22 cellular contexts compared by ENCODE assay signal in the genomic region with DNA sequence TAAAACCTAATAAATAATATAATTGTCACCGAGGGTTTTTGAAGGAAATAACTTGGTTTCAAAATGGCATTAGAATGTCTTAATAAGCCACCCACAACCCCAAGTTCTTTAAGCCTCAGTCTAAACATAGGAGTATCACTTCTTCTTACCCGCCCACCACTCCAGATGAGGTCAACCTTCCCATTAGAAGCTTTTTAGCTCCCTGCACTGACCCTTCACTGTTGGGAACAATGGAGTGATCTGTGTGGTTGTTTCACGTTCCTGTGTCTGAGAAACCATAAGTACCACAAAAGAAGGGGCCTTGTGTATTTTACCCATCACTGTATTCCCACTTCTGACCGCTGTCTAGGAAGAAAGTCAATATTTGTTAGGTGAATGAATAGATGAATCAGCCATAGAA.
DNase-seq lines count a peak whose midpoint lies in the region; ATAC-seq and TF ChIP-seq lines count a peak whose summit lies in the region.
"Had no signal": no experiment of that assay in that cellular context is flagged by ENCODE, and none has a peak within 500 bp of the region (broad histone marks: within the 10 kb centered on the region; RNA-seq: fewer than 3 reads in every experiment).

No MANE protein-coding gene starts in this region.

- H3K23ac ChIP-seq in trophoblast cell (ENCODE audit: low read length), result no peak overlapping the region

- no peak overlapping the region for H2AK5ac ChIP-seq in trophoblast cell (ENCODE audit: low read length)

- no peak overlapping the region for H3K4me2 ChIP-seq in trophoblast cell (ENCODE audit: low read length)
- H3K4me2 ChIP-seq: SK-N-SH had no signal

- no peak overlapping the region for H3K4me3 ChIP-seq in trophoblast cell (ENCODE audit: low read depth, low read length)
- H3K4me3 ChIP-seq: GM23338, MG63 had no signal

- H3K27ac ChIP-seq in trophoblast cell (ENCODE audit: low read depth, low read length), result no peak overlapping the region
- H3K27ac ChIP-seq: 22Rv1 had no signal

- no peak overlapping the region for H4K8ac ChIP-seq in trophoblast cell (ENCODE audit: low read depth, low read length)

- no peak overlapping the region for H3K18ac ChIP-seq in trophoblast cell (ENCODE audit: low read length)

- peak overlapping the region; percentile 44 for H2BK5ac ChIP-seq in trophoblast cell (ENCODE audit: low read depth, low read length, poor library complexity)

- DNase-seq in NCI-H1417 (lab: John Stamatoyannopoulos, UW) (peak in 2 of 3 experiments; percentile 16 to 45), NCI-H1417 treated with DMSO at 0.1 percent for 48 hours (lab: John Stamatoyannopoulos, UW) (no peak), GM20000 (ENCODE audit: low spot score) (peak; percentile 10), NCI-H69 (lab: John Stamatoyannopoulos, UW) (peak; percentile 17), trophoblast cell (no peak), RKO (ENCODE audit: low spot score) (no peak), globus pallidus (ENCODE audit: low spot score) (no peak)
- DNase-seq: Calu3; CD4-positive, alpha-beta T cell; DMS79 treated with DMSO at 0.1 percent for 48 hours; Karpas-422; MG63; NCI-H1092 treated with DMSO at 0.1 percent for 48 hours; NCI-H2171; NCI-H446; NCI-H82; SK-N-SH had no signal

- no peak overlapping the region for H3K4ac ChIP-seq in trophoblast cell (ENCODE audit: low read depth, low read length)

- peak overlapping the region; percentile 76 for H2BK120ac ChIP-seq in trophoblast cell (ENCODE audit: insufficient read depth, low read length, poor library complexity)

- H4K12ac ChIP-seq in trophoblast cell (ENCODE audit: low read depth, low read length), result no peak overlapping the region

- H3K27me3 ChIP-seq in trophoblast cell (ENCODE audit: insufficient read depth, low read length), result no peaks in the 10 kb centered on the region
- H3K27me3 ChIP-seq: MG63 had no signal

- H3K9me3 ChIP-seq in trophoblast cell (ENCODE audit: insufficient read depth, low read depth, low read length), result no peaks in the 10 kb centered on the region
- H3K9me3 ChIP-seq: MG63, SK-N-SH had no signal

- H2BK12ac ChIP-seq in trophoblast cell (ENCODE audit: low read length), result peak overlapping the region; percentile 58

- peaks cover 3% of the 10 kb centered on the region for H3K79me2 ChIP-seq in trophoblast cell (ENCODE audit: control insufficient read depth, insufficient read depth, low read length, poor library complexity)

- H3K36me3 ChIP-seq in trophoblast cell (ENCODE audit: control insufficient read depth in 1 of 2, insufficient read depth in 2 of 2, low read length in 2 of 2), result no peaks in the 10 kb centered on the region
- H3K36me3 ChIP-seq: MG63 had no signal

- no peak overlapping the region for H3K9ac ChIP-seq in trophoblast cell (ENCODE audit: low read length)
- H3K9ac ChIP-seq: SK-N-SH had no signal

- no peak for TF ChIP-seq CTCF in GM20000 (IDR thresholded peaks at IDR 0.05; ENCODE audit: extremely low read depth, missing control alignments)

- no CpG with 5 or more reads among the region's 4 CpGs for WGBS in trophoblast cell (ENCODE audit: extremely low coverage, insufficient coverage, insufficient read length)

- ATAC-seq in HG02852 (IDR thresholded peaks at IDR 0.05; ENCODE audit: unreplicated experiment), result no peak
- ATAC-seq: GM23338, Panc1, Right ventricle myocardium inferior had no signal

- no peak overlapping the region for H2AFZ ChIP-seq in trophoblast cell (ENCODE audit: insufficient read depth, low read length, poor library complexity)
- H2AFZ ChIP-seq: GM23338 had no signal

- H3K4me1 ChIP-seq in trophoblast cell (ENCODE audit: control insufficient read depth in 1 of 2, insufficient read depth in 2 of 2, low read length in 2 of 2), result peaks cover 3 to 4% of the 10 kb centered on the region in 2 experiments

- peaks cover 7% of the 10 kb centered on the region for H3K79me1 ChIP-seq in trophoblast cell (ENCODE audit: low read length)

- peak overlapping the region; percentile 21 for H4K91ac ChIP-seq in trophoblast cell (ENCODE audit: low read depth, low read length)

- no peak overlapping the region for H3K14ac ChIP-seq in trophoblast cell (ENCODE audit: low read length)

Comparison
In these comparisons a context has a peak if more than half of its experiments do, and no peak if none do; other contexts are left out.
1. DNase-seq: peak in NCI-H1417 (2 of 3), GM20000 (single experiment) and NCI-H69 (single experiment); none in NCI-H1417 treated with DMSO at 0.1 percent for 48 hours (single experiment), trophoblast cell (0 of 2), RKO (single experiment) and globus pallidus (single experiment).